8 cellular contexts compared by ENCODE assay signal in the genomic region with DNA sequence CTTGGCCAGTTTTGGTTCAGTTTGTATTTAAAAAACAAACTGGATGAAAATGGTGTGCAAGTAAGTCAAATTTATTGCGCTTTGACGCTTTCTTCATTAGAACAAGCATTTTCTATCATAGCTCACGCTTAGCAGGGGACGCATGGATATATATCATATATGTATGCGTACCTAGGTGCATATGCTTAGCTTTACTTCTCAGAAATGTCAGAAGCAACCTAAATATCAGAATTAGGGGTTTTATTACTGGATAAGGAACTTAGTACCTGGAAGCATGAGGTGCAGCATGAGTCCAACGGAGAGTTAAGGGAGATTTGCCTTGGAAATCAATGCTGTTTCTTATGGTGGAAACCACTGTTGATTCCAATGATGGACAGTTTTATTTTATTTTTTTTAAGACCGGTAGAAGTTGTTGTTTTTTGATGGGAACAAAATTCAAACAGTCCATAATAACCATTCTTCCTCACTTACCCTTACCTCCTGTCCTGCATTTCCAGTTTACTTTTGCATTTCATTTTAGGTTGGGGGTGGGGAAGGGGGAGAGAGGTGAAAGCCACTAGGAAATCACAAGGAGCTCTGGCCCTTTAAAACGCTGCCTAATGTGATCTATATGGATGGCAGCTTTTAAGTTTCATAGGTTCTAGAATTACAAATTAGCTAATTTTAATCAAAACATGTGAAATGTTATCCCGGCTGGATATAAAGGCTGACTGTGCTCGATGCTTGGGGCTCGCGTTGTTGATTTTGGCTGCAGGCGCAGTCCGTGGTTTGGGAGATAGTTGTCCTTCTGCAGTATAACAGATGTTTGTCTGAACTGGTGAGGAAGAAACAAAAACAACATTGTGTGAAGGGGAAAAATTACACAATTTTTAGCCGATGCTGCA. TPM values are rescaled to one million over a fixed set of nuclear protein-coding genes. Genes with fewer than 3 reads are reported as not detected.
A peak's percentile ranks its signal among the peaks of the same experiment; 100 is the strongest.
DNase-seq lines count a peak whose midpoint lies in the region; ATAC-seq, FAIRE-seq and TF ChIP-seq lines count a peak whose summit lies in the region.

No MANE protein-coding gene starts in this region.

- POLR2A ChIA-PET in activated B cell treated with CpG ODN at 0.5 μM for 24 hours (lab: Charles Lee), result interaction anchor here (0.6 to 4.9 kb wide), 2 partner anchors 33 kb away, joined by 3 to 39 read pairs; a partner anchor contains a TSS

- H3K4me1 Mint-ChIP-seq in activated B cell treated with CpG ODN at 0.5 μM for 24 hours, result peaks cover 26% of the 10 kb centered on the region

- 49% methylated on average over 15 of the region's 15 CpGs for WGBS in smooth muscle cell (ENCODE audit: low lambda C conversion rate)
- WGBS in small intestine, 3 donors, result 53 to 69% (median 64%) methylated on average over 15 of the region's 15 CpGs

- no peaks in the 10 kb centered on the region for H3K9me3 ChIP-seq in HAP-1
- H3K9me3 ChIP-seq in smooth muscle cell (replicated peaks; ENCODE audit: low read depth), result no peaks in the 10 kb centered on the region
- no peaks in the 10 kb centered on the region for H3K9me3 ChIP-seq in small intestine (ENCODE audit: control insufficient read depth, low read depth)

- H3K4me3 Mint-ChIP-seq in activated B cell treated with CpG ODN at 0.5 μM for 24 hours, result peak overlapping the region; percentile 90

- H3K79me2 ChIP-seq in smooth muscle cell (ENCODE audit: low read depth), result no peaks in the 10 kb centered on the region

- no peaks in the 10 kb centered on the region for H3K27me3 ChIP-seq in HAP-1 (ENCODE audit: low read depth)
- H3K27me3 ChIP-seq in smooth muscle cell (ENCODE audit: low read depth), result peaks cover 24% of the 10 kb centered on the region
- peaks cover 6 to 7% of the 10 kb centered on the region in 2 donors for H3K27me3 ChIP-seq in small intestine (ENCODE audit: control insufficient read depth in 2 of 2, insufficient read depth in 2 of 2, low read length in 2 of 2)

- no peak overlapping the region for H3K27ac Mint-ChIP-seq in activated B cell treated with CpG ODN at 0.5 μM for 24 hours

- no peaks in the 10 kb centered on the region for H4K20me1 ChIP-seq in smooth muscle cell (ENCODE audit: low read depth)

- H3K9ac ChIP-seq in smooth muscle cell (ENCODE audit: low read depth), result no peak overlapping the region

- no peak overlapping the region for H2AFZ ChIP-seq in smooth muscle cell (ENCODE audit: low read depth)

- H3K4me1 ChIP-seq in HAP-1 (peaks cover 48% of the 10 kb centered on the region), smooth muscle cell (ENCODE audit: low read depth) (peaks cover 32% of the 10 kb centered on the region), small intestine (ENCODE audit: control insufficient read depth in 2 of 2, insufficient read depth in 1 of 2, low read depth in 1 of 2, low read length in 1 of 2) (peaks cover 0 to 2% of the 10 kb centered on the region in 2 donors)

- H3K27ac ChIP-seq in smooth muscle cell (ENCODE audit: low read depth) (no peak overlapping the region), small intestine (ENCODE audit: low read depth in 1 of 2, low read length in 1 of 2) (no peak overlapping the region)

- H3K4me3 ChIP-seq in HAP-1, result peak overlapping the region; percentile 72
- peak overlapping the region; percentile 86 for H3K4me3 ChIP-seq in smooth muscle cell
- no peak overlapping the region for H3K4me3 ChIP-seq in small intestine (ENCODE audit: low read depth in 1 of 2, low read length in 2 of 2)

- peaks cover 6% of the 10 kb centered on the region for H3K36me3 Mint-ChIP-seq in activated B cell treated with CpG ODN at 0.5 μM for 24 hours (ENCODE audit: low read depth)

- H3F3A ChIP-seq in smooth muscle cell (ENCODE audit: low read depth), result no peaks in the 10 kb centered on the region

- in situ Hi-C loops in HAP-1 (cut with MboI; ENCODE audit: low sequenced_read_pairs), result loop anchor here (10.0 kb wide), 1 partner anchor 357 kb away; no protein-coding TSS in a partner anchor

- FAIRE-seq in small intestine (lab: Jason Lieb, UNC), result no peak

- H3K9me3 Mint-ChIP-seq in activated B cell treated with CpG ODN at 0.5 μM for 24 hours, result no peaks in the 10 kb centered on the region

- DNase-seq in HAP-1 (ENCODE audit: low spot score in 2 of 2) (no peak), activated B cell treated with CpG ODN at 0.5 μM for 24 hours (no peak), cardiac septum (ENCODE audit: low spot score) (peak; percentile 81), smooth muscle cell (lab: John Stamatoyannopoulos, UW; ENCODE audit: unreplicated experiment) (no peak), iPS-NIHi11 (ENCODE audit: low spot score) (no peak), HT-29 (ENCODE audit: low spot score) (no peak), small intestine (no peak)

- H3K27me3 Mint-ChIP-seq in activated B cell treated with CpG ODN at 0.5 μM for 24 hours, result peaks cover 20% of the 10 kb centered on the region

- CTCF ChIA-PET in activated B cell treated with CpG ODN at 0.5 μM for 24 hours (lab: Charles Lee), result no interaction called here

- peak overlapping the region; percentile 96 for H3K4me2 ChIP-seq in smooth muscle cell

- no peaks in the 10 kb centered on the region for H3K36me3 ChIP-seq in HAP-1 (replicated peaks)
- H3K36me3 ChIP-seq in smooth muscle cell (ENCODE audit: low read depth), result no peaks in the 10 kb centered on the region
- H3K36me3 ChIP-seq in small intestine (ENCODE audit: control insufficient read depth in 2 of 2, insufficient read depth in 2 of 2, low read length in 2 of 2), result no peaks in the 10 kb centered on the region

- intact Hi-C loops in activated B cell treated with CpG ODN at 0.5 μM for 24 hours (cut with micrococcal nuclease) (no loop called here), cardiac septum (cut with DNase I) (loop anchor here (5.0 kb wide), 2 partner anchors 50 to 165 kb away; no protein-coding TSS in a partner anchor)

- TF ChIP-seq CTCF in activated B cell treated with CpG ODN at 0.5 μM for 24 hours (IDR thresholded peaks at IDR 0.05) (no peak), smooth muscle cell (IDR thresholded peaks at IDR 0.05; ENCODE audit: borderline replicate concordance, insufficient read depth, poor library complexity, severe bottlenecking) (no peak)

- no peak for ATAC-seq in activated B cell treated with CpG ODN at 0.5 μM for 24 hours (ENCODE audit: low read depth)
- ATAC-seq in GM19397 (IDR thresholded peaks at IDR 0.05; ENCODE audit: unreplicated experiment), result no peak

RNA-seq across cellular contexts. Expression of a gene that starts 2.1 kb away (rescaled TPM):
- total RNA-seq in activated B cell treated with CpG ODN at 0.5 μM for 24 hours (1.1 TPM in 2 replicates), cardiac septum (28.7 TPM), smooth muscle cell (0.67 and 3.0 TPM in 2 replicates)
- polyA plus RNA-seq in smooth muscle cell (2.7 and 4.0 TPM in 2 replicates), small intestine (1 to 10 TPM in 2 of 3 donors, not detected in 1; 1.1 to 1.6 TPM)
- 0.08 and 0.13 TPM in 2 replicates for total RNA-seq in HT-29 (2014; rRNA removed; shearing (Covaris generic))

RNA-seq across cellular contexts. Expression of a gene that starts 32.7 kb away (rescaled TPM):
- total RNA-seq in activated B cell treated with CpG ODN at 0.5 μM for 24 hours (14.6 and 19.3 TPM in 2 replicates), cardiac septum (16.8 TPM), smooth muscle cell (15.5 and 21.6 TPM in 2 replicates)
- polyA plus RNA-seq in smooth muscle cell (12.1 and 12.8 TPM in 2 replicates), small intestine (10 to 100 TPM in 1 of 3 donors, 1 to 10 TPM in 2; 6.5 to 13.4 (median 9.8) TPM)
- 9.2 and 9.3 TPM in 2 replicates for total RNA-seq in HT-29 (2014; rRNA removed; shearing (Covaris generic))

Comparison
In these comparisons a context has a peak if more than half of its experiments do, and no peak if none do; other contexts are left out.
1. H3K4me3 ChIP-seq: peak in HAP-1 (single experiment) and smooth muscle cell (single experiment); none in small intestine (0 of 2).